Comparison of ENCODE assay signal across 8 cellular contexts in genomic region chr1:32335951-32336867, GRCh38. TPM values are rescaled to one million over a fixed set of nuclear protein-coding genes. Genes with fewer than 3 reads are reported as not detected.
DNase-seq lines count a peak whose midpoint lies in the region; ATAC-seq, FAIRE-seq and TF ChIP-seq lines count a peak whose summit lies in the region.

Gene MARCKSL1 (minus strand): TSS chr1:32336233. CDS start chr1:32336033, 200 bp downstream.

- H3K36me3 Mint-ChIP-seq in naive B cell: peaks cover 3 to 11% of the 10 kb centered on the region in 2 donors
- peaks cover 41% of the 10 kb centered on the region for H3K36me3 Mint-ChIP-seq in stimulated activated effector memory CD8-positive, alpha-beta T cell treated with anti-CD3 and anti-CD28 coated beads, Interleukin-12 subunit alpha, Interleukin-12 subunit beta, amount 100 ng/mL, for 72 hours

- intact Hi-C loops in PC-9 (cut with micrococcal nuclease; ENCODE audit: unreplicated experiment): loop anchor here (2.0 kb wide), 1 partner anchor 15 kb away; no protein-coding TSS in a partner anchor

- H3K9me2 ChIP-seq in PC-9 (ENCODE audit: insufficient read depth): no peaks in the 10 kb centered on the region

- peak; percentile 99 for TF ChIP-seq POLR2A in GM19099 (IDR thresholded peaks at IDR 0.05; ENCODE audit: extremely low read depth, insufficient read length, low read depth)

- H3K36me3 ChIP-seq in PC-9 (ENCODE audit: low read depth): peaks cover 2% of the 10 kb centered on the region; the same call in 1 of the 2 replicates

- CTCF ChIA-PET in PC-9 (lab: Charles Lee): interaction anchor here (0.5 to 0.7 kb wide), 3 partner anchors 12 to 161 kb away, joined by 3 to 4 read pairs (median 4); no protein-coding TSS in a partner anchor

- no peak for FAIRE-seq in HTR-8/SVneo (lab: Jason Lieb, UNC)

- DNase-seq in AG09309 (ENCODE audit: low read depth) (no peak), HTR-8/SVneo (ENCODE audit: insufficient read length, low spot score) (peak; percentile 54), PC-9 (peak; percentile 53 to 80), fibroblast of gingiva (ENCODE audit: low read depth) (peak; percentile 37), naive B cell (peak; percentile 90)
- DNase-seq in activated T-cell treated with anti-CD3 and anti-CD28 coated beads, Interleukin-2, amount 50 U/mL, for 48 hours: peak; percentile 89 to 91
- DNase-seq in stimulated activated effector memory CD8-positive, alpha-beta T cell treated with anti-CD3 and anti-CD28 coated beads, Interleukin-12 subunit alpha, Interleukin-12 subunit beta, amount 100 ng/mL, for 72 hours (ENCODE audit: low spot score in 2 of 2): peak; percentile 83 to 90

- no peaks in the 10 kb centered on the region for H3K9me3 Mint-ChIP-seq in naive B cell
- H3K9me3 Mint-ChIP-seq in stimulated activated effector memory CD8-positive, alpha-beta T cell treated with anti-CD3 and anti-CD28 coated beads, Interleukin-12 subunit alpha, Interleukin-12 subunit beta, amount 100 ng/mL, for 72 hours: no peaks in the 10 kb centered on the region

- no peaks in the 10 kb centered on the region for H4K20me1 ChIP-seq in PC-9 (ENCODE audit: insufficient read depth)

- no TSS peak for BruUV-seq in PC-9 (replicated peaks; lab: Mats Ljungman, UMichigan)

- peaks cover 40% of the 10 kb centered on the region for H3F3A ChIP-seq in PC-9 (ENCODE audit: insufficient read depth, low read depth)

- POLR2A ChIA-PET in PC-9 (lab: Charles Lee; ENCODE audit: unreplicated experiment): interaction anchor here (0.5 to 0.7 kb wide), 8 partner anchors 15 to 816 kb away, joined by 3 to 6 read pairs (median 4); partner anchors contain the start of genes BSDC1 and CCDC28B

- peak; percentile 46 to 53 for ATAC-seq in naive B cell (ENCODE audit: low read depth in 2 of 2)
- ATAC-seq in stimulated activated effector memory CD8-positive, alpha-beta T cell treated with anti-CD3 and anti-CD28 coated beads, Interleukin-12 subunit alpha, Interleukin-12 subunit beta, amount 100 ng/mL, for 72 hours: peak; percentile 51

- peaks cover 59 to 71% (median 63%) of the 10 kb centered on the region in 3 donors for H3K4me1 Mint-ChIP-seq in naive B cell
- peaks cover 53% of the 10 kb centered on the region for H3K4me1 Mint-ChIP-seq in stimulated activated effector memory CD8-positive, alpha-beta T cell treated with anti-CD3 and anti-CD28 coated beads, Interleukin-12 subunit alpha, Interleukin-12 subunit beta, amount 100 ng/mL, for 72 hours

- peak within 1 kb of the TSS; percentile 84 for H3K4me2 ChIP-seq in PC-9

- H3K4me3 Mint-ChIP-seq in naive B cell: peak within 1 kb of the TSS; percentile 86 to 95 (median 91)
- H3K4me3 Mint-ChIP-seq in stimulated activated effector memory CD8-positive, alpha-beta T cell treated with anti-CD3 and anti-CD28 coated beads, Interleukin-12 subunit alpha, Interleukin-12 subunit beta, amount 100 ng/mL, for 72 hours: peak within 1 kb of the TSS; percentile 75

- H2AFZ ChIP-seq in PC-9: peak within 1 kb of the TSS; percentile 56; the same call in 1 of the 2 replicates

- H3K27me3 Mint-ChIP-seq in naive B cell: no peaks in the 10 kb centered on the region

- H3K9me3 ChIP-seq in PC-9 (ENCODE audit: insufficient read depth, low read depth): no peaks in the 10 kb centered on the region

- TF ChIP-seq CTCF in AG09309 (IDR thresholded peaks at IDR 0.05; ENCODE audit: control insufficient read depth, insufficient read depth, low read depth, low read length, missing control alignments) (no peak), PC-9 (conservative IDR thresholded peaks at IDR 0.05) (no peak)

- H3K4me1 ChIP-seq in PC-9 (replicated peaks; ENCODE audit: insufficient read depth): peaks cover 49% of the 10 kb centered on the region

- peak within 1 kb of the TSS in 5 of 6 donors; percentile 85 to 95 (median 92) for H3K27ac Mint-ChIP-seq in naive B cell
- H3K27ac Mint-ChIP-seq in stimulated activated effector memory CD8-positive, alpha-beta T cell treated with anti-CD3 and anti-CD28 coated beads, Interleukin-12 subunit alpha, Interleukin-12 subunit beta, amount 100 ng/mL, for 72 hours: peak within 1 kb of the TSS; percentile 81

- no peaks in the 10 kb centered on the region for H3K27me3 ChIP-seq in PC-9 (ENCODE audit: insufficient read depth, low read depth)

- no peak within 1 kb of the TSS for H3K27ac ChIP-seq in PC-9

- H3K4me3 ChIP-seq in AG09309 (ENCODE audit: control insufficient read depth, low read depth, low read length): peak within 1 kb of the TSS; percentile 59
- peak within 1 kb of the TSS; percentile 79 for H3K4me3 ChIP-seq in PC-9

- peaks cover 13% of the 10 kb centered on the region for H3K79me2 ChIP-seq in PC-9 (ENCODE audit: low read depth)

RNA-seq across cellular contexts. Expression of gene MARCKSL1, which starts in this region (rescaled TPM):
- total RNA-seq in PC-9 (2021): 91.5 and 117 TPM in 2 replicates
- 100 to 1,000 TPM; 171 to 297 (median 207) TPM for polyA plus RNA-seq in naive B cell (ENCODE audit: low read depth in 6 of 6)
